8 cellular contexts compared by ENCODE assay signal in genomic region chr1:202184750-202185460, GRCh38. TPM values are rescaled to one million over a fixed set of nuclear protein-coding genes. Genes with fewer than 3 reads are reported as not detected.
A peak's percentile ranks its signal among the peaks of the same experiment; 100 is the strongest.
DNase-seq lines count a peak whose midpoint lies in the region; ATAC-seq and TF ChIP-seq lines count a peak whose summit lies in the region.

No MANE protein-coding gene starts in this region.

- H3K9me3 ChIP-seq in endodermal cell (ENCODE audit: control insufficient read depth, low read length) (no peaks in the 10 kb centered on the region), mesenchymal stem cell (ENCODE audit: control insufficient read depth, low read length) (no peaks in the 10 kb centered on the region)

- no peak overlapping the region for H2BK5ac ChIP-seq in mesenchymal stem cell (ENCODE audit: low read depth, low read length, poor library complexity, severe bottlenecking)

- no peak overlapping the region for H2AK5ac ChIP-seq in mesenchymal stem cell (ENCODE audit: low read length, severe bottlenecking)

- no peak overlapping the region for H3K4me2 ChIP-seq in mesenchymal stem cell (ENCODE audit: low read length, poor library complexity, severe bottlenecking)

- no peak overlapping the region for H3K14ac ChIP-seq in mesenchymal stem cell (ENCODE audit: low read length in 2 of 2)

- peak; percentile 66 for ATAC-seq in activated CD8-positive, alpha-beta T cell treated with anti-CD3 and anti-CD28 coated beads, Interleukin-2, amount 10 ng/mL, durations not matched to agents 7 days and 5 days
- ATAC-seq in GM19397 (IDR thresholded peaks at IDR 0.05; ENCODE audit: unreplicated experiment): no peak

- whole genome bisulfite sequencing in endodermal cell (ENCODE audit: insufficient coverage in 1 of 2, insufficient read length in 1 of 2), 2 experiments: 28 to 32% methylated on average over 18 to 19 of the region's 19 CpGs
- WGBS in mesenchymal stem cell: 28% methylated on average over 19 of the region's 19 CpGs

- H3K18ac ChIP-seq in mesenchymal stem cell (ENCODE audit: low read depth in 1 of 2, low read length in 2 of 2): no peak overlapping the region

- H3K27me3 ChIP-seq in endodermal cell (ENCODE audit: control insufficient read depth, insufficient read depth, low read length, poor library complexity, severe bottlenecking) (no peaks in the 10 kb centered on the region), mesenchymal stem cell (ENCODE audit: control insufficient read depth in 1 of 2, insufficient read depth in 1 of 2, low read length in 2 of 2) (peaks cover 53 to 90% of the 10 kb centered on the region in 2 experiments)

- H3K4me1 ChIP-seq in endodermal cell (ENCODE audit: control insufficient read depth, insufficient read depth, low read length) (no peaks in the 10 kb centered on the region), mesenchymal stem cell (ENCODE audit: control insufficient read depth, insufficient read depth, low read depth, low read length) (peaks cover 5% of the 10 kb centered on the region)

- no peaks in the 10 kb centered on the region for H3K9me3 Mint-ChIP-seq in activated CD8-positive, alpha-beta T cell treated with anti-CD3 and anti-CD28 coated beads, Interleukin-2, amount 10 ng/mL, durations not matched to agents 7 days and 5 days (ENCODE audit: insufficient read depth)
- H3K9me3 Mint-ChIP-seq in endodermal cell: no peaks in the 10 kb centered on the region

- H3K9ac ChIP-seq in endodermal cell (ENCODE audit: extremely low read depth, low read length, poor library complexity, severe bottlenecking) (no peak overlapping the region), mesenchymal stem cell (ENCODE audit: low read length) (peak overlapping the region; percentile 34)

- H3K23ac ChIP-seq in mesenchymal stem cell (ENCODE audit: low read length in 2 of 2): no peak overlapping the region

- no peak overlapping the region for H3K27ac Mint-ChIP-seq in activated CD8-positive, alpha-beta T cell treated with anti-CD3 and anti-CD28 coated beads, Interleukin-2, amount 10 ng/mL, durations not matched to agents 7 days and 5 days
- H3K27ac Mint-ChIP-seq in endodermal cell: no peak overlapping the region

- no peak overlapping the region for H4K91ac ChIP-seq in mesenchymal stem cell (ENCODE audit: low read length)

- no peaks in the 10 kb centered on the region for H3K27me3 Mint-ChIP-seq in activated CD8-positive, alpha-beta T cell treated with anti-CD3 and anti-CD28 coated beads, Interleukin-2, amount 10 ng/mL, durations not matched to agents 7 days and 5 days (ENCODE audit: low read depth)
- peaks cover 21% of the 10 kb centered on the region for H3K27me3 Mint-ChIP-seq in endodermal cell (ENCODE audit: insufficient read depth)

- no peak overlapping the region for H2AFZ ChIP-seq in mesenchymal stem cell (ENCODE audit: low read depth, low read length)

- POLR2A ChIA-PET in activated CD8-positive, alpha-beta T cell treated with anti-CD3 and anti-CD28 coated beads, Interleukin-2, amount 10 ng/mL, durations not matched to agents 7 days and 5 days (lab: Charles Lee): interaction anchor here (1.0 kb wide), 1 partner anchor 14 kb away, joined by 3 read pairs; no protein-coding TSS in a partner anchor

- H3K4me1 Mint-ChIP-seq in activated CD8-positive, alpha-beta T cell treated with anti-CD3 and anti-CD28 coated beads, Interleukin-2, amount 10 ng/mL, durations not matched to agents 7 days and 5 days (ENCODE audit: low read depth): peaks cover 25% of the 10 kb centered on the region
- peaks cover 13% of the 10 kb centered on the region for H3K4me1 Mint-ChIP-seq in endodermal cell

- no peak overlapping the region for H3K27ac ChIP-seq in endodermal cell (ENCODE audit: low read depth, low read length)
- no peak overlapping the region for H3K27ac ChIP-seq in mesenchymal stem cell (ENCODE audit: low read length, poor library complexity, severe bottlenecking)

- H3K36me3 ChIP-seq in endodermal cell (ENCODE audit: control insufficient read depth, insufficient read depth, low read length) (no peaks in the 10 kb centered on the region), mesenchymal stem cell (ENCODE audit: control insufficient read depth in 1 of 2, insufficient read depth in 2 of 2, low read depth in 1 of 2, low read length in 2 of 2) (no peaks in the 10 kb centered on the region)

- no peak overlapping the region for H4K8ac ChIP-seq in mesenchymal stem cell (ENCODE audit: low read length)

- H3K4ac ChIP-seq in mesenchymal stem cell (ENCODE audit: low read depth in 1 of 2, low read length in 2 of 2): no peak overlapping the region

- DNase-seq in DMS114 treated with DMSO at 0.1 percent for 48 hours (lab: John Stamatoyannopoulos, UW; ENCODE audit: unreplicated experiment) (peak; percentile 64), HS-27A (ENCODE audit: low read depth) (peak; percentile 64), NCI-H82 treated with DMSO at 0.1 percent for 48 hours (lab: John Stamatoyannopoulos, UW; ENCODE audit: unreplicated experiment) (peak; percentile 90), endodermal cell (peak; percentile 99), mesenchymal stem cell (peak; percentile 91)
- peak; percentile 73 for DNase-seq in activated CD8-positive, alpha-beta T cell treated with anti-CD3 and anti-CD28 coated beads, Interleukin-2, amount 10 ng/mL, durations not matched to agents 7 days and 5 days
- peak; percentile 35 to 51 for DNase-seq in stimulated activated CD8-positive, alpha-beta memory T cell treated with anti-CD3 and anti-CD28 coated beads, Interleukin-2, amount 100 ng/mL, for 1 hour (ENCODE audit: low read depth in 2 of 2)

- no peak overlapping the region for H3K4me3 ChIP-seq in endodermal cell (ENCODE audit: low read length)
- H3K4me3 ChIP-seq in mesenchymal stem cell (ENCODE audit: insufficient read depth in 1 of 2, low read depth in 1 of 2, low read length in 2 of 2): peak overlapping the region in 1 of 2 experiments; percentile 62

- CTCF ChIA-PET in activated CD8-positive, alpha-beta T cell treated with anti-CD3 and anti-CD28 coated beads, Interleukin-2, amount 10 ng/mL, durations not matched to agents 7 days and 5 days (lab: Charles Lee): interaction anchor here (0.6 to 3.7 kb wide), 22 partner anchors 8 to 535 kb away, joined by 3 to 29 read pairs (median 3); partner anchors contain the start of genes LGR6 and PTPN7

- H2BK12ac ChIP-seq in mesenchymal stem cell (ENCODE audit: low read length in 2 of 2): no peak overlapping the region

- TF ChIP-seq CTCF in endodermal cell (conservative IDR thresholded peaks at IDR 0.05): peak; percentile 99

- H3K4me3 Mint-ChIP-seq in activated CD8-positive, alpha-beta T cell treated with anti-CD3 and anti-CD28 coated beads, Interleukin-2, amount 10 ng/mL, durations not matched to agents 7 days and 5 days: no peak overlapping the region
- H3K4me3 Mint-ChIP-seq in endodermal cell: no peak overlapping the region

- H2BK120ac ChIP-seq in mesenchymal stem cell (ENCODE audit: low read depth, low read length): no peak overlapping the region

- H3K79me1 ChIP-seq in mesenchymal stem cell (replicated peaks; ENCODE audit: low read length, poor library complexity, severe bottlenecking): no peaks in the 10 kb centered on the region

- no peaks in the 10 kb centered on the region for H3K36me3 Mint-ChIP-seq in activated CD8-positive, alpha-beta T cell treated with anti-CD3 and anti-CD28 coated beads, Interleukin-2, amount 10 ng/mL, durations not matched to agents 7 days and 5 days (ENCODE audit: low read depth)
- no peaks in the 10 kb centered on the region for H3K36me3 Mint-ChIP-seq in endodermal cell (ENCODE audit: low read depth)

- H2BK15ac ChIP-seq in mesenchymal stem cell (ENCODE audit: low read depth, poor library complexity, severe bottlenecking): no peak overlapping the region

RNA-seq across cellular contexts. Expression of gene LGR6, which starts 8.7 kb away (rescaled TPM):
- total RNA-seq in activated CD8-positive, alpha-beta T cell treated with anti-CD3 and anti-CD28 coated beads, Interleukin-2, amount 10 ng/mL, durations not matched to agents 7 days and 5 days: under 1 TPM in 1 of 2 experiments, not detected in 1; 0.08 TPM
- 1 to 10 TPM in 1 of 2 donors, under 1 TPM in 1; 0.73 to 1.5 TPM for total RNA-seq in endodermal cell
- 0.57 TPM for polyA plus RNA-seq in endodermal cell (2013, experiment 1 of 2)
- polyA plus RNA-seq in endodermal cell (2013, experiment 2 of 2): 0.79 TPM
- not detected for polyA plus RNA-seq in mesenchymal stem cell (2013, experiment 1 of 2)
- polyA plus RNA-seq in mesenchymal stem cell (2013, experiment 2 of 2): not detected

RNA-seq across cellular contexts. Expression of gene PTPN7, which starts 24.5 kb away (rescaled TPM):
- total RNA-seq in activated CD8-positive, alpha-beta T cell treated with anti-CD3 and anti-CD28 coated beads, Interleukin-2, amount 10 ng/mL, durations not matched to agents 7 days and 5 days: 100 to 1,000 TPM; 242 to 255 TPM
- total RNA-seq in endodermal cell: not detected
- polyA plus RNA-seq in endodermal cell (2013, experiment 1 of 2): not detected
- not detected for polyA plus RNA-seq in endodermal cell (2013, experiment 2 of 2)
- not detected for polyA plus RNA-seq in mesenchymal stem cell (2013, experiment 1 of 2)
- 0.15 TPM for polyA plus RNA-seq in mesenchymal stem cell (2013, experiment 2 of 2)

RNA-seq across cellular contexts. Expression of gene ARL8A, which starts 40.4 kb away (rescaled TPM):
- 10 to 100 TPM; 39.7 to 42.0 TPM for total RNA-seq in activated CD8-positive, alpha-beta T cell treated with anti-CD3 and anti-CD28 coated beads, Interleukin-2, amount 10 ng/mL, durations not matched to agents 7 days and 5 days
- 10 to 100 TPM; 72.8 to 82.0 TPM for total RNA-seq in endodermal cell
- 52.4 TPM for polyA plus RNA-seq in endodermal cell (2013, experiment 1 of 2)
- 54.7 TPM for polyA plus RNA-seq in endodermal cell (2013, experiment 2 of 2)
- 48.3 TPM for polyA plus RNA-seq in mesenchymal stem cell (2013, experiment 1 of 2)
- polyA plus RNA-seq in mesenchymal stem cell (2013, experiment 2 of 2): 47.5 TPM

Comparison
In these comparisons a context has a peak if more than half of its experiments do, and no peak if none do; other contexts are left out.
1. DNase-seq: peak in every context shown above with its lines; median percentile 99 in endodermal cell; 91 in mesenchymal stem cell; 90 in NCI-H82 treated with DMSO at 0.1 percent for 48 hours; 73 in activated CD8-positive, alpha-beta T cell treated with anti-CD3 and anti-CD28 coated beads, Interleukin-2, amount 10 ng/mL, durations not matched to agents 7 days and 5 days; 64 in DMS114 treated with DMSO at 0.1 percent for 48 hours; 64 in HS-27A; 43 in stimulated activated CD8-positive, alpha-beta memory T cell treated with anti-CD3 and anti-CD28 coated beads, Interleukin-2, amount 100 ng/mL, for 1 hour.
2. RNA of gene PTPN7, which starts 24.5 kb away (total RNA-seq): 242 to 255 TPM in activated CD8-positive, alpha-beta T cell treated with anti-CD3 and anti-CD28 coated beads, Interleukin-2, amount 10 ng/mL, durations not matched to agents 7 days and 5 days; not detected in endodermal cell; every median in the first group is over 100 times any median in the second.